ENCODE assay signal across 1 cellular context in the genomic region with DNA sequence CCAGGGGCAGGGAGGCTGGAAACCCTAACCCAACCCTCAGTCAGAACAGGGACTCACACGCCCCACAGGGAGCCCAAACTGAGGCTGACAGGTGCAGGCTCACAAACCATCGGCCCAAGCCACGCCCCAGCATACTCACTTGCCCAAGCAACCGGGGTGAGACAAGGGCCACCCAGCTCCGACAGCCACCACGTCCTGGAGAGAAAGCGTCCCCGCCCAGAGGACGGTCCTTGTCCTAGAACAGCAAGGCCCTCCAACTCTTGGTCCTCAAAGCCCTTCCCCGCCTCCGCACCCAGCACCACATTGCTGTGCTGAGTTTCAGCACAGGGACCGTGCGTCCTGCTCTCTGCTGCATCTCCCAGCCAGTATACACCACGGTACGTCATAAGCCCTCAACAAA.
TF ChIP-seq lines count a peak whose summit lies in the region.

No MANE protein-coding gene starts in this region.

TF ChIP-seq in GM23338, 12 proteins besides CTCF, POLR2A, EP300 and RAD21 (continued from another document):
- TF ChIP-seq, protein P1, sequence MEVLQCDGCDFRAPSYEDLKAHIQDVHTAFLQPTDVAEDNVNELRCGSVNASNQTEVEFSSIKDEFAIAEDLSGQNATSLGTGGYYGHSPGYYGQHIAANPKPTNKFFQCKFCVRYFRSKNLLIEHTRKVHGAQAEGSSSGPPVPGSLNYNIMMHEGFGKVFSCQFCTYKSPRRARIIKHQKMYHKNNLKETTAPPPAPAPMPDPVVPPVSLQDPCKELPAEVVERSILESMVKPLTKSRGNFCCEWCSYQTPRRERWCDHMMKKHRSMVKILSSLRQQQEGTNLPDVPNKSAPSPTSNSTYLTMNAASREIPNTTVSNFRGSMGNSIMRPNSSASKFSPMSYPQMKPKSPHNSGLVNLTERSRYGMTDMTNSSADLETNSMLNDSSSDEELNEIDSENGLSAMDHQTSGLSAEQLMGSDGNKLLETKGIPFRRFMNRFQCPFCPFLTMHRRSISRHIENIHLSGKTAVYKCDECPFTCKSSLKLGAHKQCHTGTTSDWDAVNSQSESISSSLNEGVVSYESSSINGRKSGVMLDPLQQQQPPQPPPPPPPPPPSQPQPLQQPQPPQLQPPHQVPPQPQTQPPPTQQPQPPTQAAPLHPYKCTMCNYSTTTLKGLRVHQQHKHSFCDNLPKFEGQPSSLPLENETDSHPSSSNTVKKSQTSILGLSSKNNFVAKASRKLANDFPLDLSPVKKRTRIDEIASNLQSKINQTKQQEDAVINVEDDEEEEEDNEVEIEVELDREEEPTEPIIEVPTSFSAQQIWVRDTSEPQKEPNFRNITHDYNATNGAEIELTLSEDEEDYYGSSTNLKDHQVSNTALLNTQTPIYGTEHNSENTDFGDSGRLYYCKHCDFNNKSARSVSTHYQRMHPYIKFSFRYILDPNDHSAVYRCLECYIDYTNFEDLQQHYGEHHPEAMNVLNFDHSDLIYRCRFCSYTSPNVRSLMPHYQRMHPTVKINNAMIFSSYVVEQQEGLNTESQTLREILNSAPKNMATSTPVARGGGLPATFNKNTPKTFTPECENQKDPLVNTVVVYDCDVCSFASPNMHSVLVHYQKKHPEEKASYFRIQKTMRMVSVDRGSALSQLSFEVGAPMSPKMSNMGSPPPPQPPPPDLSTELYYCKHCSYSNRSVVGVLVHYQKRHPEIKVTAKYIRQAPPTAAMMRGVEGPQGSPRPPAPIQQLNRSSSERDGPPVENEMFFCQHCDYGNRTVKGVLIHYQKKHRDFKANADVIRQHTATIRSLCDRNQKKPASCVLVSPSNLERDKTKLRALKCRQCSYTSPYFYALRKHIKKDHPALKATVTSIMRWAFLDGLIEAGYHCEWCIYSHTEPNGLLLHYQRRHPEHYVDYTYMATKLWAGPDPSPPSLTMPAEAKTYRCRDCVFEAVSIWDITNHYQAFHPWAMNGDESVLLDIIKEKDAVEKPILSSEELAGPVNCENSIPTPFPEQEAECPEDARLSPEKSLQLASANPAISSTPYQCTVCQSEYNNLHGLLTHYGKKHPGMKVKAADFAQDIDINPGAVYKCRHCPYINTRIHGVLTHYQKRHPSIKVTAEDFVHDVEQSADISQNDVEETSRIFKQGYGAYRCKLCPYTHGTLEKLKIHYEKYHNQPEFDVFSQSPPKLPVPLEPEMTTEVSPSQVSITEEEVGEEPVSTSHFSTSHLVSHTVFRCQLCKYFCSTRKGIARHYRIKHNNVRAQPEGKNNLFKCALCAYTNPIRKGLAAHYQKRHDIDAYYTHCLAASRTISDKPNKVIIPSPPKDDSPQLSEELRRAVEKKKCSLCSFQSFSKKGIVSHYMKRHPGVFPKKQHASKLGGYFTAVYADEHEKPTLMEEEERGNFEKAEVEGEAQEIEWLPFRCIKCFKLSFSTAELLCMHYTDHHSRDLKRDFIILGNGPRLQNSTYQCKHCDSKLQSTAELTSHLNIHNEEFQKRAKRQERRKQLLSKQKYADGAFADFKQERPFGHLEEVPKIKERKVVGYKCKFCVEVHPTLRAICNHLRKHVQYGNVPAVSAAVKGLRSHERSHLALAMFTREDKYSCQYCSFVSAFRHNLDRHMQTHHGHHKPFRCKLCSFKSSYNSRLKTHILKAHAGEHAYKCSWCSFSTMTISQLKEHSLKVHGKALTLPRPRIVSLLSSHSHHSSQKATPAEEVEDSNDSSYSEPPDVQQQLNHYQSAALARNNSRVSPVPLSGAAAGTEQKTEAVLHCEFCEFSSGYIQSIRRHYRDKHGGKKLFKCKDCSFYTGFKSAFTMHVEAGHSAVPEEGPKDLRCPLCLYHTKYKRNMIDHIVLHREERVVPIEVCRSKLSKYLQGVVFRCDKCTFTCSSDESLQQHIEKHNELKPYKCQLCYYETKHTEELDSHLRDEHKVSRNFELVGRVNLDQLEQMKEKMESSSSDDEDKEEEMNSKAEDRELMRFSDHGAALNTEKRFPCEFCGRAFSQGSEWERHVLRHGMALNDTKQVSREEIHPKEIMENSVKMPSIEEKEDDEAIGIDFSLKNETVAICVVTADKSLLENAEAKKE (CRISPR knock-in tag; IDR thresholded peaks at IDR 0.05) = no peak
- TF ChIP-seq NANOG (IDR thresholded peaks at IDR 0.05; ENCODE audit: borderline replicate concordance) (no peak), ZNF331 (CRISPR knock-in tag; IDR thresholded peaks at IDR 0.05; ENCODE audit: low read depth) (no peak), CREB1 (CRISPR knock-in tag; IDR thresholded peaks at IDR 0.05; ENCODE audit: low read depth) (no peak), POLR2AphosphoS5 (IDR thresholded peaks at IDR 0.05; ENCODE audit: low read depth) (no peak), ZNF114 (CRISPR knock-in tag; IDR thresholded peaks at IDR 0.05) (no peak), EZH2 (IDR thresholded peaks at IDR 0.05; ENCODE audit: low read depth, unreplicated experiment) (no peak)
- TF ChIP-seq, protein P2, sequence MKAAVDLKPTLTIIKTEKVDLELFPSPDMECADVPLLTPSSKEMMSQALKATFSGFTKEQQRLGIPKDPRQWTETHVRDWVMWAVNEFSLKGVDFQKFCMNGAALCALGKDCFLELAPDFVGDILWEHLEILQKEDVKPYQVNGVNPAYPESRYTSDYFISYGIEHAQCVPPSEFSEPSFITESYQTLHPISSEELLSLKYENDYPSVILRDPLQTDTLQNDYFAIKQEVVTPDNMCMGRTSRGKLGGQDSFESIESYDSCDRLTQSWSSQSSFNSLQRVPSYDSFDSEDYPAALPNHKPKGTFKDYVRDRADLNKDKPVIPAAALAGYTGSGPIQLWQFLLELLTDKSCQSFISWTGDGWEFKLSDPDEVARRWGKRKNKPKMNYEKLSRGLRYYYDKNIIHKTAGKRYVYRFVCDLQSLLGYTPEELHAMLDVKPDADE (IDR thresholded peaks at IDR 0.05) = no peak
- TF ChIP-seq, protein P3, sequence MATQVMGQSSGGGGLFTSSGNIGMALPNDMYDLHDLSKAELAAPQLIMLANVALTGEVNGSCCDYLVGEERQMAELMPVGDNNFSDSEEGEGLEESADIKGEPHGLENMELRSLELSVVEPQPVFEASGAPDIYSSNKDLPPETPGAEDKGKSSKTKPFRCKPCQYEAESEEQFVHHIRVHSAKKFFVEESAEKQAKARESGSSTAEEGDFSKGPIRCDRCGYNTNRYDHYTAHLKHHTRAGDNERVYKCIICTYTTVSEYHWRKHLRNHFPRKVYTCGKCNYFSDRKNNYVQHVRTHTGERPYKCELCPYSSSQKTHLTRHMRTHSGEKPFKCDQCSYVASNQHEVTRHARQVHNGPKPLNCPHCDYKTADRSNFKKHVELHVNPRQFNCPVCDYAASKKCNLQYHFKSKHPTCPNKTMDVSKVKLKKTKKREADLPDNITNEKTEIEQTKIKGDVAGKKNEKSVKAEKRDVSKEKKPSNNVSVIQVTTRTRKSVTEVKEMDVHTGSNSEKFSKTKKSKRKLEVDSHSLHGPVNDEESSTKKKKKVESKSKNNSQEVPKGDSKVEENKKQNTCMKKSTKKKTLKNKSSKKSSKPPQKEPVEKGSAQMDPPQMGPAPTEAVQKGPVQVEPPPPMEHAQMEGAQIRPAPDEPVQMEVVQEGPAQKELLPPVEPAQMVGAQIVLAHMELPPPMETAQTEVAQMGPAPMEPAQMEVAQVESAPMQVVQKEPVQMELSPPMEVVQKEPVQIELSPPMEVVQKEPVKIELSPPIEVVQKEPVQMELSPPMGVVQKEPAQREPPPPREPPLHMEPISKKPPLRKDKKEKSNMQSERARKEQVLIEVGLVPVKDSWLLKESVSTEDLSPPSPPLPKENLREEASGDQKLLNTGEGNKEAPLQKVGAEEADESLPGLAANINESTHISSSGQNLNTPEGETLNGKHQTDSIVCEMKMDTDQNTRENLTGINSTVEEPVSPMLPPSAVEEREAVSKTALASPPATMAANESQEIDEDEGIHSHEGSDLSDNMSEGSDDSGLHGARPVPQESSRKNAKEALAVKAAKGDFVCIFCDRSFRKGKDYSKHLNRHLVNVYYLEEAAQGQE (IDR thresholded peaks at IDR 0.05; ENCODE audit: unreplicated experiment) = no peak
